ENCODE assay signal across 12 cellular contexts in the genomic region with DNA sequence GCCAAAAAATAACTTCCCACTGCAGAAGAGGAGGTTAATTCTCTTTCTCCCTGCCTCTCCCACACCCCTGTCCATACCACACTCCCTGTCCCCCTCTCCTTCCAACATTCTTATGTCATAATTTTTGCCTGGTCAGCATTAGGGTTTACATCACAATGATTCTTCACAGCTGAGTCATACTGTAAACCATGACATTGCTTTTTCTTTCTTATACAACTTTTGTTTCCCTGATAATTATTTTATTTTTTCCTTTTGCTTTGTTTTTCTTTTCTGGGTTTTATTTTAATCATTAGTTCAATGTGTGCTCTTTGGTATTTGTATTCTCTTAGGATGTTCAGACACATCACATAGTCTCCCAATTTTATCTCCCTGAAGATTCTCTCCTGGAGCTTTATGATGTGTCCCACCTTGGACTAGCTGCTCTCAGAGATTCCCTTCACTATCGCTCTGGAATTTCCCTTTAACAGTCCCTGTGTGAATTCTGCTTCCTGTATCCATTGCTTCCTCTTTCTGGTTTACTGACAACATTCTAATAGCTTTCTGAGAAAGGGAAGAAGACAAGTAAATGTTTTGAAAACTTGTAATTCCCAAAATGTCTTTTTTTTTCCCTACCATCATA.
DNase-seq lines count a peak whose midpoint lies in the region; ATAC-seq and TF ChIP-seq lines count a peak whose summit lies in the region.
"Had no signal": no experiment of that assay in that cellular context is flagged by ENCODE, and none has a peak within 500 bp of the region (broad histone marks: within the 10 kb centered on the region; RNA-seq: fewer than 3 reads in every experiment).

No MANE protein-coding gene starts in this region.

- no peaks in the 10 kb centered on the region for H3K9me2 ChIP-seq in SK-N-SH

- no peak for ATAC-seq in HG03520 (IDR thresholded peaks at IDR 0.05; ENCODE audit: unreplicated experiment)
- no peak for ATAC-seq in heart right ventricle
- ATAC-seq: effector memory CD8-positive, alpha-beta T cell had no signal

- no peaks in the 10 kb centered on the region for H3F3A ChIP-seq in SK-N-SH (replicated peaks; ENCODE audit: insufficient read depth)

- CTCF ChIA-PET in HEK293 (lab: Yijun Ruan, JAX) = no interaction called here
- CTCF ChIA-PET in SK-N-SH (lab: Yijun Ruan, JAX) = no interaction called here

- H3K4me3 ChIP-seq in HEK293 (ENCODE audit: low read depth, low read length) (no peak overlapping the region), SK-N-SH (ENCODE audit: low read depth in 2 of 2, low read length in 1 of 2) (no peak overlapping the region), fibroblast of the aortic adventitia (ENCODE audit: low read depth, low read length) (no peak overlapping the region), ovary (no peak overlapping the region), heart right ventricle (no peak overlapping the region)

- H3K4me2 ChIP-seq in SK-N-SH = no peak overlapping the region

- intact Hi-C loops in ovary (cut with DNase I) (no loop called here), heart right ventricle (cut with DNase I) (no loop called here)

- no peak for TF ChIP-seq EP300 in SK-N-SH (IDR thresholded peaks at IDR 0.05; ENCODE audit: borderline replicate concordance in 1 of 2, low read depth in 1 of 2, low read length in 1 of 2)
- TF ChIP-seq EP300 in ovary (IDR thresholded peaks at IDR 0.05) = no peak

- H3K9me3 ChIP-seq in HEK293 (ENCODE audit: control insufficient read depth, insufficient read depth, low read depth, low read length) (no peaks in the 10 kb centered on the region), SK-N-SH (no peaks in the 10 kb centered on the region), ovary (no peaks in the 10 kb centered on the region), heart right ventricle (no peaks in the 10 kb centered on the region)

- POLR2A ChIA-PET in HEK293 (lab: Yijun Ruan, JAX) (no interaction called here), SK-N-SH (lab: Yijun Ruan, JAX) (no interaction called here)

- H3K79me2 ChIP-seq in SK-N-SH (ENCODE audit: insufficient read depth) = no peaks in the 10 kb centered on the region

- no peaks in the 10 kb centered on the region for H3K4me1 ChIP-seq in HEK293 (ENCODE audit: control insufficient read depth, insufficient read depth, low read length)
- peaks cover 3 to 4% of the 10 kb centered on the region in 2 experiments; a peak in 2 of 4 replicates for H3K4me1 ChIP-seq in SK-N-SH (ENCODE audit: control insufficient read depth in 1 of 2, insufficient read depth in 2 of 2, low read depth in 1 of 2, low read length in 1 of 2)
- no peaks in the 10 kb centered on the region for H3K4me1 ChIP-seq in ovary (ENCODE audit: insufficient read depth)
- peaks cover 0 to 7% (median 0%) of the 10 kb centered on the region in 9 donors for H3K4me1 ChIP-seq in heart right ventricle

- no peak for TF ChIP-seq POLR2A in ovary (IDR thresholded peaks at IDR 0.05)

- peak overlapping the region; percentile 3; the same call in 1 of the 2 replicates for H2AFZ ChIP-seq in SK-N-SH (ENCODE audit: low read depth)

- no peaks in the 10 kb centered on the region for H3K27me3 ChIP-seq in SK-N-SH (ENCODE audit: insufficient read depth)
- H3K27me3 ChIP-seq in ovary = no peaks in the 10 kb centered on the region
- H3K27me3 ChIP-seq in heart right ventricle = no peaks in the 10 kb centered on the region

- no peaks in the 10 kb centered on the region for H3K36me3 ChIP-seq in HEK293 (ENCODE audit: control insufficient read depth in 2 of 2, insufficient read depth in 1 of 2, low read length in 2 of 2)
- H3K36me3 ChIP-seq in SK-N-SH (replicated peaks in 1 of 2; ENCODE audit: control insufficient read depth in 1 of 2, insufficient read depth in 2 of 2, low read length in 1 of 2) = no peaks in the 10 kb centered on the region
- H3K36me3 ChIP-seq in ovary = no peaks in the 10 kb centered on the region
- H3K36me3 ChIP-seq in heart right ventricle = no peaks in the 10 kb centered on the region

- H3K27ac ChIP-seq in HEK293 (ENCODE audit: extremely low read depth, low read depth, low read length) (no peak overlapping the region), SK-N-SH (ENCODE audit: low read depth in 2 of 2, low read length in 1 of 2) (no peak overlapping the region), ovary (no peak overlapping the region), heart right ventricle (no peak overlapping the region)

- no peaks in the 10 kb centered on the region for H4K20me1 ChIP-seq in SK-N-SH (ENCODE audit: insufficient read depth)

- WGBS in SK-N-SH (ENCODE audit: low lambda C conversion rate) = 34% methylated on average over 1 of the region's 1 CpG
- WGBS in ovary, 3 donors = 3 to 10% (median 4%) methylated on average over 1 of the region's 1 CpG
- WGBS in heart right ventricle, 2 donors = 15 to 29% methylated on average over 1 of the region's 1 CpG

- TF ChIP-seq CTCF in HEK293 (tag by site-specific recombination; IDR thresholded peaks at IDR 0.05) = no peak
- no peak for TF ChIP-seq CTCF in SK-N-SH (IDR thresholded peaks at IDR 0.05)
- no peak for TF ChIP-seq CTCF in fibroblast of the aortic adventitia (IDR thresholded peaks at IDR 0.05; ENCODE audit: insufficient read depth, low read length)
- no peak for TF ChIP-seq CTCF in ovary (IDR thresholded peaks at IDR 0.05)
- no peak for TF ChIP-seq CTCF in heart right ventricle (IDR thresholded peaks at IDR 0.05)

- DNase-seq in SK-N-SH = no peak
- peak; percentile 54 for DNase-seq in fibroblast of the aortic adventitia (ENCODE audit: low read depth)
- DNase-seq in renal cortical epithelial cell (ENCODE audit: low read depth) = peak; percentile 65
- DNase-seq in NK-92 (lab: John Stamatoyannopoulos, UW; ENCODE audit: unreplicated experiment) = no peak
- no peak for DNase-seq in ovary
- DNase-seq in heart right ventricle = no peak
- DNase-seq: activated CD4-positive, alpha-beta T cell treated with anti-CD3 and anti-CD28 coated beads, Interleukin-2, amount 50 U/mL, for 1 hour; effector memory CD8-positive, alpha-beta T cell; stimulated activated CD4-positive, alpha-beta T cell treated with anti-CD3 and anti-CD28 coated beads, Interleukin-2, amount 100 ng/mL, for 48 hours; substantia nigra had no signal

- no peak for TF ChIP-seq RAD21 in SK-N-SH (IDR thresholded peaks at IDR 0.05; ENCODE audit: low read length)

- H3K9ac ChIP-seq in SK-N-SH = no peak overlapping the region

TF ChIP-seq in HEK293, 187 proteins besides CTCF, POLR2A, EP300 and RAD21 (continues in another document):
- TF ChIP-seq, protein P1, sequence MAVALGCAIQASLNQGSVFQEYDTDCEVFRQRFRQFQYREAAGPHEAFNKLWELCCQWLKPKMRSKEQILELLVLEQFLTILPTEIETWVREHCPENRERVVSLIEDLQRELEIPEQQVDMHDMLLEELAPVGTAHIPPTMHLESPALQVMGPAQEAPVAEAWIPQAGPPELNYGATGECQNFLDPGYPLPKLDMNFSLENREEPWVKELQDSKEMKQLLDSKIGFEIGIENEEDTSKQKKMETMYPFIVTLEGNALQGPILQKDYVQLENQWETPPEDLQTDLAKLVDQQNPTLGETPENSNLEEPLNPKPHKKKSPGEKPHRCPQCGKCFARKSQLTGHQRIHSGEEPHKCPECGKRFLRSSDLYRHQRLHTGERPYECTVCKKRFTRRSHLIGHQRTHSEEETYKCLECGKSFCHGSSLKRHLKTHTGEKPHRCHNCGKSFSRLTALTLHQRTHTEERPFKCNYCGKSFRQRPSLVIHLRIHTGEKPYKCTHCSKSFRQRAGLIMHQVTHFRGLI (tag by site-specific recombination; IDR thresholded peaks at IDR 0.05) = no peak
- 0 out of 2 replicates have a peak, but pooled peaks have one; percentile 34 for TF ChIP-seq ZBTB21 (tag by site-specific recombination; IDR thresholded peaks at IDR 0.05)
- 0 out of 2 replicates have a peak, but pooled peaks have one; percentile 25 for TF ChIP-seq ZNF629 (tag by site-specific recombination; IDR thresholded peaks at IDR 0.05)

TF ChIP-seq in SK-N-SH, 30 proteins besides CTCF, POLR2A, EP300 and RAD21 (continues in another document):
- TF ChIP-seq EZH2phosphoT487 (IDR thresholded peaks at IDR 0.05; ENCODE audit: borderline replicate concordance, low read depth) (no peak), GABPA (IDR thresholded peaks at IDR 0.05; ENCODE audit: low read depth) (no peak)
- TF ChIP-seq, protein P2, sequence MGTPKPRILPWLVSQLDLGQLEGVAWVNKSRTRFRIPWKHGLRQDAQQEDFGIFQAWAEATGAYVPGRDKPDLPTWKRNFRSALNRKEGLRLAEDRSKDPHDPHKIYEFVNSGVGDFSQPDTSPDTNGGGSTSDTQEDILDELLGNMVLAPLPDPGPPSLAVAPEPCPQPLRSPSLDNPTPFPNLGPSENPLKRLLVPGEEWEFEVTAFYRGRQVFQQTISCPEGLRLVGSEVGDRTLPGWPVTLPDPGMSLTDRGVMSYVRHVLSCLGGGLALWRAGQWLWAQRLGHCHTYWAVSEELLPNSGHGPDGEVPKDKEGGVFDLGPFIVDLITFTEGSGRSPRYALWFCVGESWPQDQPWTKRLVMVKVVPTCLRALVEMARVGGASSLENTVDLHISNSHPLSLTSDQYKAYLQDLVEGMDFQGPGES (IDR thresholded peaks at IDR 0.05; ENCODE audit: low read depth, low read length) = no peak
- TF ChIP-seq, protein P3, sequence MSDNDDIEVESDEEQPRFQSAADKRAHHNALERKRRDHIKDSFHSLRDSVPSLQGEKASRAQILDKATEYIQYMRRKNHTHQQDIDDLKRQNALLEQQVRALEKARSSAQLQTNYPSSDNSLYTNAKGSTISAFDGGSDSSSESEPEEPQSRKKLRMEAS (IDR thresholded peaks at IDR 0.05; ENCODE audit: low read depth) = no peak

Comparison
In these comparisons a context has a peak if more than half of its experiments do, and no peak if none do; other contexts are left out.
1. DNase-seq: peak in fibroblast of the aortic adventitia (single experiment) and renal cortical epithelial cell (single experiment); none in SK-N-SH (single experiment), NK-92 (single experiment), ovary (0 of 5) and heart right ventricle (0 of 2).